In genomic region chr16:9775994-9776393, GRCh38 we compare ENCODE assay signal across 34 cellular contexts.
"Had no signal": no experiment of that assay in that cellular context is flagged by ENCODE, and none has a peak within 500 bp of the region (broad histone marks: within the 10 kb centered on the region; RNA-seq: fewer than 3 reads in every experiment).

No MANE protein-coding gene starts in this region.

- H3K27ac ChIP-seq: adrenal gland, ascending aorta, body of pancreas, brain microvascular endothelial cell, breast epithelium, cardiac muscle cell had no signal

- H3K4me1 ChIP-seq: ascending aorta, body of pancreas, breast epithelium had no signal

- H3K4me3 ChIP-seq: adrenal gland, ascending aorta, body of pancreas, breast epithelium, cardiac muscle cell had no signal

- DNase-seq: activated effector memory CD4-positive, alpha-beta T cell treated with anti-CD3 and anti-CD28 coated beads, Interleukin-2, amount 50 U/mL, for 16 hours; activated effector memory CD4-positive, alpha-beta T cell treated with Interleukin-2 at 50 U/mL for 16 hours; activated gamma-delta T cell; activated gamma-delta T cell treated with Interleukin-2 at 50 U/mL for 16 hours; activated naive CD4-positive, alpha-beta T cell; activated naive CD4-positive, alpha-beta T cell treated with anti-CD3 and anti-CD28 coated beads for 36 hours; activated naive CD4-positive, alpha-beta T cell treated with anti-CD3 and anti-CD28 coated beads, Interleukin-2, amount 10 ng/mL, durations not matched to agents 7 days and 5 days; activated naive CD4-positive, alpha-beta T cell treated with anti-CD3 and anti-CD28 coated beads, Interleukin-2, amount 50 U/mL, for 16 hours; activated naive CD4-positive, alpha-beta T cell treated with Interleukin-2 at 50 U/mL for 16 hours; activated naive CD8-positive, alpha-beta T cell treated with anti-CD3 and anti-CD28 coated beads for 36 hours; activated naive CD8-positive, alpha-beta T cell treated with anti-CD3 and anti-CD28 coated beads, Interleukin-2, amount 10 ng/mL, durations not matched to agents 7 days and 5 days; activated naive CD8-positive, alpha-beta T cell treated with anti-CD3 and anti-CD28 coated beads, Interleukin-2, amount 50 U/mL, for 24 hours; activated T-cell treated with anti-CD3 and anti-CD28 coated beads, Interleukin-2, amount 50 U/mL, for 1 hour; activated T-cell treated with anti-CD3 and anti-CD28 coated beads, Interleukin-2, amount 50 U/mL, for 24 hours; activated T-cell treated with anti-CD3 and anti-CD28 coated beads, Interleukin-2, amount 50 U/mL, for 4 hours; activated T-cell treated with anti-CD3 and anti-CD28 coated beads, Interleukin-2, amount 50 U/mL, for 48 hours; activated T-cell treated with anti-CD3 and anti-CD28 coated beads, Interleukin-2, amount 50 U/mL, for 72 hours; adrenal gland; amniotic stem cell; amygdala; anterior cingulate cortex; aorta; body of pancreas; brain microvascular endothelial cell; caudate nucleus; central memory CD4-positive, alpha-beta T cell; cerebellar nuclear complex had no signal

- ATAC-seq: activated naive CD4-positive, alpha-beta T cell treated with anti-CD3 and anti-CD28 coated beads, Interleukin-2, amount 50 U/mL, for 72 hours; activated naive CD8-positive, alpha-beta T cell treated with anti-CD3 and anti-CD28 coated beads, Interleukin-2, amount 50 U/mL, for 24 hours; activated T-cell treated with anti-CD3 and anti-CD28 coated beads, Interleukin-2, amount 50 U/mL, for 4 hours; activated T-cell treated with anti-CD3 and anti-CD28 coated beads, Interleukin-2, amount 50 U/mL, for 72 hours; activated T-helper 17 cell treated with anti-CD3 and anti-CD28 coated beads, Interleukin-2, amount 50 U/mL, for 72 hours; body of pancreas had no signal

- FAIRE-seq: astrocyte, bronchial epithelial cell had no signal

- H3K36me3 ChIP-seq: adrenal gland, ascending aorta, brain microvascular endothelial cell, breast epithelium, cardiac muscle cell had no signal

- H3K9me3 ChIP-seq: adrenal gland, ascending aorta, body of pancreas, breast epithelium had no signal

- H3K27me3 ChIP-seq: adrenal gland, ascending aorta, body of pancreas, brain microvascular endothelial cell, breast epithelium, cardiac muscle cell had no signal
